ENCODE assay signal across 20 cellular contexts in the genomic region with DNA sequence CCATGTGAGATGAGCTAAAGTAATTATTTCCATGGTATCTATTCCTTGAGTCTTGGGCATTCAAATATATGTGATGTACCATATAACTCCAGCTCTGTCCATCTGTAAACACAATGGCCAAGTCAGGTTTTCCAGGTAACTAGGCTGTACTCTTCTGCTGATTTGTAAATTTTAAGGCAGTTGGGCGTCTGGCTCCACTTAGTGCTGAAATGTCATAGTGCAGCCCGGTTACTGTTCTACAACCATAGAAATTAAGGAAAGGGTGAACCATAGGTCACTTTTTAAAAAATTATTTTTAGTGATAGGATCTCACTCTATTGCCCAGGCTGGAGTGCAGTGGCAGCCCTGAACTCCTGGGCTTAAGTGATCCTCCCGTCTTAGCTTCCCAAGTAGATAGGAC. TPM values are rescaled to one million over a fixed set of nuclear protein-coding genes. Genes with fewer than 3 reads are reported as not detected.
A peak's percentile ranks its signal among the peaks of the same experiment; 100 is the strongest.
DNase-seq lines count a peak whose midpoint lies in the region; TF ChIP-seq lines count a peak whose summit lies in the region.
"Had no signal": no experiment of that assay in that cellular context is flagged by ENCODE, and none has a peak within 500 bp of the region (broad histone marks: within the 10 kb centered on the region; RNA-seq: fewer than 3 reads in every experiment).

No MANE protein-coding gene starts in this region.

- no peaks in the 10 kb centered on the region for H3K4me1 ChIP-seq in thyroid gland
- H3K4me1 ChIP-seq: breast epithelium, heart right ventricle, Peyer's patch, transverse colon had no signal

- H3K36me3 ChIP-seq in thyroid gland: no peaks in the 10 kb centered on the region
- H3K36me3 ChIP-seq: breast epithelium, heart right ventricle, Peyer's patch, transverse colon had no signal

- no peak overlapping the region for H3K27ac ChIP-seq in thyroid gland
- H3K27ac ChIP-seq: breast epithelium, heart right ventricle, Peyer's patch, transverse colon had no signal

- in situ Hi-C loops in SK-MEL-5 (cut with HindIII; ENCODE audit: low pct_unique_long_range_greater_than_20kb, low sequenced_read_pairs): loop anchor here (25.0 kb wide), 1 partner anchor 107 kb away; no protein-coding TSS in a partner anchor

- H3K27me3 ChIP-seq in thyroid gland: no peaks in the 10 kb centered on the region
- H3K27me3 ChIP-seq: breast epithelium, Peyer's patch, transverse colon had no signal

- TF ChIP-seq POLR2A in thyroid gland (IDR thresholded peaks at IDR 0.05) (no peak), lower leg skin (IDR thresholded peaks at IDR 0.05) (no peak)

- intact Hi-C loops in thyroid gland (cut with DNase I) (no loop called here), lower leg skin (cut with DNase I; ENCODE audit: low total_unique reads) (no loop called here)

- TF ChIP-seq CTCF in fibroblast of mammary gland (conservative IDR thresholded peaks at IDR 0.05; ENCODE audit: control insufficient read depth, insufficient read depth, low read depth, low read length) (peak; percentile 24), thyroid gland (IDR thresholded peaks at IDR 0.05) (no peak), lower leg skin (IDR thresholded peaks at IDR 0.05) (no peak)

- no peaks in the 10 kb centered on the region for H3K9me3 ChIP-seq in thyroid gland
- H3K9me3 ChIP-seq: breast epithelium, heart right ventricle, Peyer's patch, transverse colon had no signal

- 81 to 84% methylated on average over 3 of the region's 3 CpGs for WGBS in thyroid gland, 2 donors
- 63 to 74% methylated on average over 3 of the region's 3 CpGs for WGBS in lower leg skin, 2 donors

- H3K4me3 ChIP-seq in fibroblast of mammary gland (ENCODE audit: control insufficient read depth, low read depth, low read length) (no peak overlapping the region), thyroid gland (replicated peaks in 1 of 3) (no peak overlapping the region), lower leg skin (ENCODE audit: low read depth, poor library complexity, severe bottlenecking) (no peak overlapping the region)
- H3K4me3 ChIP-seq: breast epithelium, heart right ventricle, Peyer's patch, transverse colon had no signal

- peak; percentile 36 for DNase-seq in HT-29 (ENCODE audit: low spot score)
- peak; percentile 34 for DNase-seq in SK-MEL-5 (ENCODE audit: low read depth, low spot score)
- no peak for DNase-seq in fibroblast of mammary gland (ENCODE audit: low read depth)
- peak; percentile 41 for DNase-seq in superior temporal gyrus (ENCODE audit: extremely low spot score)
- DNase-seq in NCI-H524 treated with DMSO at 0.1 percent for 48 hours (lab: John Stamatoyannopoulos, UW): no peak
- DNase-seq in thyroid gland: no peak
- DNase-seq in lower leg skin (ENCODE audit: low spot score in 2 of 2): no peak
- DNase-seq: activated CD4-positive, alpha-beta T cell treated with anti-CD3 and anti-CD28 coated beads, Interleukin-2, amount 50 U/mL, for 48 hours; CD4-positive, CD25-positive, alpha-beta regulatory T cell; DMS79 treated with DMSO at 0.1 percent for 48 hours; heart right ventricle; kidney; mesendoderm; MV-4-11; NCI-H2029 treated with DMSO at 0.1 percent for 48 hours; Peyer's patch; stimulated activated CD4-positive, alpha-beta T cell treated with anti-CD3 and anti-CD28 coated beads, Interleukin-12 subunit alpha, Interleukin-12 subunit beta, amount 100 ng/mL, for 4 hours; stimulated activated naive B cell treated with anti-CD40 and anti-IgM and Interleukin-4, amounts not matched to agents 10 μg/mL and 1 μg/mL and 100 μg/mL, for 72 hours; transverse colon had no signal

RNA-seq across cellular contexts. Expression of a gene that starts 44.7 kb away (rescaled TPM):
- 82.1 and 82.8 TPM in 2 replicates for total RNA-seq in HT-29 (2014; rRNA removed; shearing (Covaris generic))
- total RNA-seq in SK-MEL-5 (2014; rRNA removed; shearing (Covaris generic)): 64.1 and 64.5 TPM in 2 replicates
- polyA plus RNA-seq in SK-MEL-5 (2015; cell fraction: cytosol; rRNA removed): 49.8 and 57.8 TPM in 2 replicates
- 8.0 and 8.4 TPM in 2 replicates for polyA plus RNA-seq in SK-MEL-5 (2015; cell fraction: nucleus; rRNA removed)
- 100 to 1,000 TPM; 156 to 185 (median 165) TPM for total RNA-seq in thyroid gland
- 10 to 100 TPM; 25.8 to 41.5 (median 36.6) TPM for total RNA-seq in lower leg skin

RNA-seq across cellular contexts. Expression of a gene that starts 48.8 kb away (rescaled TPM):
- total RNA-seq in HT-29 (2014; rRNA removed; shearing (Covaris generic)): 4.3 and 5.8 TPM in 2 replicates
- 14.3 and 16.3 TPM in 2 replicates for total RNA-seq in SK-MEL-5 (2014; rRNA removed; shearing (Covaris generic))
- polyA plus RNA-seq in SK-MEL-5 (2015; cell fraction: cytosol; rRNA removed): 10.7 and 16.2 TPM in 2 replicates
- polyA plus RNA-seq in SK-MEL-5 (2015; cell fraction: nucleus; rRNA removed): 18.8 and 23.0 TPM in 2 replicates
- under 1 TPM in 3 of 4 donors, not detected in 1; 0.24 to 0.94 (median 0.67) TPM for total RNA-seq in thyroid gland
- total RNA-seq in lower leg skin: 1 to 10 TPM in 1 of 4 donors, under 1 TPM in 3; 0.15 to 2.5 (median 0.29) TPM
- total RNA-seq: CD4-positive, CD25-positive, alpha-beta regulatory T cell had no signal

Comparison
In these comparisons a context has a peak if more than half of its experiments do, and no peak if none do; other contexts are left out.
1. DNase-seq: peak in HT-29 (single experiment), SK-MEL-5 (single experiment) and superior temporal gyrus (single experiment); none in fibroblast of mammary gland (single experiment), NCI-H524 treated with DMSO at 0.1 percent for 48 hours (single experiment), thyroid gland (0 of 2) and lower leg skin (0 of 2).